1 cellular context compared by ENCODE assay signal in the genomic region with DNA sequence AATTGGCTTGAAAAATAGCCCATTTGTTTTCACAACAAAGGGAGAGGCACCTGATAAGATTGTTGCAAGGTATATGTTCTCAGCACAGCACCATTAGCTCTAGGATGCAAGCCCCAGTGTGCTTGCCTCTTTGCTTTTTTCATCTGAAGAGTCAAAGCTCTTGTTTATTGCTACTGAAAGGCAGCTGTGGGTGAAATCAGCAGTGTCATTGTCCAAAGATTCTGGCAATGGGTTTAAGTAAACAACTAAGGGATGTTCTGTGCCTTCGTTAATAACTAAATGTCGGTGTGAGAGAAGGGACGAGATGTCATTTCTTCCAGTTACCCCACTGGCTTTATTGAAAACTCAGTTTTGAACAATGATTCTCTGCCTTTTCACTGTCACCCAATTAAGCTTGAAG.
TF ChIP-seq lines count a peak whose summit lies in the region.

No MANE protein-coding gene starts in this region.

TF ChIP-seq in H1, 55 proteins besides CTCF, POLR2A, EP300 and RAD21:
- no peak for TF ChIP-seq MAFK (IDR thresholded peaks at IDR 0.05; ENCODE audit: low read depth, low read length)
- TF ChIP-seq SAP30 (IDR thresholded peaks at IDR 0.05; ENCODE audit: insufficient read depth, insufficient replicate concordance, low read length) = no peak
- TF ChIP-seq TAF1 (IDR thresholded peaks at IDR 0.05; ENCODE audit: low read depth, low read length) = no peak
- TF ChIP-seq HDAC6 (IDR thresholded peaks at IDR 0.05; ENCODE audit: low read depth, low read length) = no peak
- no peak for TF ChIP-seq RNF2 (IDR thresholded peaks at IDR 0.05; ENCODE audit: borderline replicate concordance, low read depth, low read length, missing control alignments, poor library complexity, severe bottlenecking)
- TF ChIP-seq SIRT6 (IDR thresholded peaks at IDR 0.05; ENCODE audit: low read length) = no peak
- no peak for TF ChIP-seq GTF2F1 (IDR thresholded peaks at IDR 0.05; ENCODE audit: borderline replicate concordance, low read depth, low read length)
- no peak for TF ChIP-seq RBBP5 (IDR thresholded peaks at IDR 0.05; ENCODE audit: borderline replicate concordance, low read depth, low read length)
- no peak for TF ChIP-seq BACH1 (IDR thresholded peaks at IDR 0.05; ENCODE audit: low read length)
- no peak for TF ChIP-seq GABPA (IDR thresholded peaks at IDR 0.05; ENCODE audit: borderline replicate concordance, insufficient read depth, low read length)
- TF ChIP-seq NANOG (IDR thresholded peaks at IDR 0.05; ENCODE audit: insufficient read depth, low read depth, low read length, poor library complexity, severe bottlenecking) = no peak
- TF ChIP-seq KDM4A (IDR thresholded peaks at IDR 0.05; ENCODE audit: low read depth, low read length, severe bottlenecking) = no peak
- TF ChIP-seq EZH2 (IDR thresholded peaks at IDR 0.05; ENCODE audit: low read depth, low read length, severe bottlenecking) = no peak
